In genomic region chr11:6693342-6694228, GRCh38 we compare ENCODE assay signal across 8 cellular contexts. TPM values are rescaled to one million over a fixed set of nuclear protein-coding genes. Genes with fewer than 3 reads are reported as not detected.
DNase-seq lines count a peak whose midpoint lies in the region; ATAC-seq and TF ChIP-seq lines count a peak whose summit lies in the region.

No MANE protein-coding gene starts in this region.

- no peak overlapping the region for H2AFZ ChIP-seq in PC-3 (ENCODE audit: low read length)

- H3K4me1 ChIP-seq in PC-3 (ENCODE audit: insufficient read depth, low read length): peaks cover 15% of the 10 kb centered on the region
- H3K4me1 ChIP-seq in right cardiac atrium (ENCODE audit: control insufficient read depth, insufficient read depth, low read length): peaks cover 4% of the 10 kb centered on the region

- intact Hi-C loops in PC-3 (cut with micrococcal nuclease): no loop called here
- intact Hi-C loops in right cardiac atrium (cut with DNase I): no loop called here

- H3K9me3 Mint-ChIP-seq in glutamatergic neuron (ENCODE audit: unreplicated experiment): no peaks in the 10 kb centered on the region

- CTCF ChIA-PET in PC-3 (lab: Charles Lee): interaction anchor here (0.7 to 1.0 kb wide), 2 partner anchors 8 to 11 kb away, joined by 4 read pairs; partner anchors contain the start of gene MRPL17

- no peaks in the 10 kb centered on the region for H3K79me2 ChIP-seq in PC-3 (ENCODE audit: low read length)

- H3K36me3 Mint-ChIP-seq in glutamatergic neuron (ENCODE audit: unreplicated experiment): peaks cover 7% of the 10 kb centered on the region

- H3K9ac ChIP-seq in PC-3 (ENCODE audit: low read length): no peak overlapping the region; the same call in 1 of the 2 replicates

- H3K9me2 ChIP-seq in PC-3 (replicated peaks; ENCODE audit: low read length): no peaks in the 10 kb centered on the region

- H3K4me3 ChIP-seq in PC-3 (ENCODE audit: low read length) (no peak overlapping the region), right cardiac atrium (ENCODE audit: low read length) (no peak overlapping the region)

- WGBS in right cardiac atrium: 91% methylated on average over 1 of the region's 1 CpG

- no peaks in the 10 kb centered on the region for H4K20me1 ChIP-seq in PC-3 (ENCODE audit: low read length)

- no peak overlapping the region for H3K4me3 Mint-ChIP-seq in glutamatergic neuron (ENCODE audit: unreplicated experiment)

- POLR2A ChIA-PET in PC-3 (lab: Charles Lee; ENCODE audit: unreplicated experiment): interaction anchor here (0.6 to 0.9 kb wide), 2 partner anchors 10 to 212 kb away, joined by 3 to 5 read pairs; partner anchors contain the start of genes ARFIP2, MRPL17 and TIMM10B

- no peaks in the 10 kb centered on the region for H3K4me1 Mint-ChIP-seq in glutamatergic neuron (ENCODE audit: low read depth, unreplicated experiment)

- H3K27me3 Mint-ChIP-seq in glutamatergic neuron (ENCODE audit: unreplicated experiment): no peaks in the 10 kb centered on the region

- peak; percentile 78 for ATAC-seq in PC-3
- peak in 1 of 2 donors; percentile 87 for ATAC-seq in right cardiac atrium

- H3K27me3 ChIP-seq in PC-3 (ENCODE audit: low read length) (no peaks in the 10 kb centered on the region), right cardiac atrium (ENCODE audit: control insufficient read depth, insufficient read depth) (no peaks in the 10 kb centered on the region)

- no peak overlapping the region for H3K27ac Mint-ChIP-seq in glutamatergic neuron (ENCODE audit: unreplicated experiment)

- no peak for TF ChIP-seq CTCF in PC-3 (conservative IDR thresholded peaks at IDR 0.05; ENCODE audit: low read depth, low read length)
- TF ChIP-seq CTCF in glutamatergic neuron (IDR thresholded peaks at IDR 0.05; ENCODE audit: partially characterized antibody, unreplicated experiment): no peak

- no peaks in the 10 kb centered on the region for H3K9me3 ChIP-seq in PC-3 (ENCODE audit: low read length)
- H3K9me3 ChIP-seq in right cardiac atrium (ENCODE audit: control insufficient read depth, low read length): no peaks in the 10 kb centered on the region

- H3K4me2 ChIP-seq in PC-3 (ENCODE audit: low read length): peak overlapping the region; percentile 63

- TSS peak; percentile 97 for BruUV-seq in PC-3 (replicated peaks; lab: Mats Ljungman, UMichigan)

- H3K27ac ChIP-seq in PC-3 (ENCODE audit: low read length): peak overlapping the region; percentile 64
- H3K27ac ChIP-seq in right cardiac atrium (ENCODE audit: low read length): peak overlapping the region; percentile 27

- DNase-seq in PC-3 (peak; percentile 72), right cardiac atrium (peak in 1 of 3 donors; percentile 43), glutamatergic neuron (no peak), AML-193 (lab: John Stamatoyannopoulos, UW) (no peak), Ammon's horn (ENCODE audit: low spot score) (no peak), NCI-H1105 treated with DMSO at 0.1 percent for 48 hours (lab: John Stamatoyannopoulos, UW) (no peak)
- peak; percentile 27 for DNase-seq in activated T-helper 9 cell treated with anti-CD3 and anti-CD28 coated beads, Interleukin-2, amount 50 U/mL, for 16 hours (ENCODE audit: low read depth)
- peak; percentile 44 for DNase-seq in stimulated activated naive CD4-positive, alpha-beta T cell treated with Interleukin-2 at 50 U/mL for 16 hours (lab: John Stamatoyannopoulos, UW)

- H3F3A ChIP-seq in PC-3 (ENCODE audit: low read length, unreplicated experiment): peaks cover 3% of the 10 kb centered on the region

- no peaks in the 10 kb centered on the region for H3K36me3 ChIP-seq in PC-3 (ENCODE audit: low read depth, low read length)

RNA-seq across cellular contexts. Expression of gene MRPL17, which starts 10.4 kb away (rescaled TPM):
- total RNA-seq in PC-3 (2014; rRNA removed): 72.5 and 78.1 TPM in 2 replicates
- 10 to 100 TPM; 36.7 to 45.1 (median 41.9) TPM for total RNA-seq in right cardiac atrium
- 44.7 TPM for polyA plus RNA-seq in right cardiac atrium
- total RNA-seq in glutamatergic neuron (ENCODE audit: unreplicated experiment): 23.3 TPM

RNA-seq across cellular contexts. Expression of gene DCHS1, which starts 38.0 kb away (rescaled TPM):
- under 0.01 TPM in 1 of 2 replicates, not detected in the other for total RNA-seq in PC-3 (2014; rRNA removed)
- 10 to 100 TPM; 12.4 to 19.2 (median 14.9) TPM for total RNA-seq in right cardiac atrium
- polyA plus RNA-seq in right cardiac atrium: 6.4 TPM
- 91.5 TPM for total RNA-seq in glutamatergic neuron (ENCODE audit: unreplicated experiment)

Comparison
In these comparisons a context has a peak if more than half of its experiments do, and no peak if none do; other contexts are left out.
1. DNase-seq: peak in PC-3 (single experiment), activated T-helper 9 cell treated with anti-CD3 and anti-CD28 coated beads, Interleukin-2, amount 50 U/mL, for 16 hours (single experiment) and stimulated activated naive CD4-positive, alpha-beta T cell treated with Interleukin-2 at 50 U/mL for 16 hours (single experiment); none in glutamatergic neuron (single experiment), AML-193 (0 of 2), Ammon's horn (single experiment) and NCI-H1105 treated with DMSO at 0.1 percent for 48 hours (single experiment).
2. RNA of gene DCHS1, which starts 38.0 kb away (total RNA-seq): 91.5 TPM in glutamatergic neuron (single experiment) and 12.4 to 19.2 TPM in right cardiac atrium; under 0.01 TPM in PC-3; every median in the first group is over 10 times any median in the second.